ENCODE assay signal across 26 cellular contexts in genomic region chr1:230272557-230272956, GRCh38.
DNase-seq lines count a peak whose midpoint lies in the region; ATAC-seq and TF ChIP-seq lines count a peak whose summit lies in the region.
"Had no signal": no experiment of that assay in that cellular context is flagged by ENCODE, and none has a peak within 500 bp of the region (broad histone marks: within the 10 kb centered on the region; RNA-seq: fewer than 3 reads in every experiment).

No MANE protein-coding gene starts in this region.

- no peaks in the 10 kb centered on the region for H3K27me3 Mint-ChIP-seq in stimulated activated memory B cell treated with anti-CD40 and anti-IgM and Interleukin-4, amounts not matched to agents 10 μg/mL and 1 μg/mL and 100 μg/mL, for 72 hours
- H3K27me3 Mint-ChIP-seq: T-cell had no signal

- H3K9me3 ChIP-seq in Loucy (ENCODE audit: insufficient read depth, low read depth, low read length) (no peaks in the 10 kb centered on the region), ascending aorta (no peaks in the 10 kb centered on the region), SK-N-SH (no peaks in the 10 kb centered on the region)
- H3K9me3 ChIP-seq: colonic mucosa, MG63, ovary, Peyer's patch, upper lobe of right lung had no signal

- peaks cover 29% of the 10 kb centered on the region for H3K36me3 Mint-ChIP-seq in stimulated activated memory B cell treated with anti-CD40 and anti-IgM and Interleukin-4, amounts not matched to agents 10 μg/mL and 1 μg/mL and 100 μg/mL, for 72 hours

- H3K9ac ChIP-seq in Loucy (ENCODE audit: low read depth, low read length, poor library complexity, severe bottlenecking) (peak overlapping the region; percentile 87), SK-N-SH (no peak overlapping the region)

- intact Hi-C loops in ascending aorta (cut with DNase I): no loop called here

- peak; percentile 44 for DNase-seq in activated effector memory CD4-positive, alpha-beta T cell treated with anti-CD3 and anti-CD28 coated beads, Interleukin-2, amount 50 U/mL, for 16 hours
- DNase-seq in activated effector memory CD4-positive, alpha-beta T cell treated with Interleukin-2 at 50 U/mL for 16 hours: no peak
- DNase-seq in ascending aorta (ENCODE audit: low spot score in 2 of 2) (peak in 1 of 2 donors; percentile 56), G401 (ENCODE audit: low spot score) (no peak), SK-N-SH (no peak)
- DNase-seq in stimulated activated CD4-positive, alpha-beta T cell treated with anti-CD3 and anti-CD28 coated beads, Interleukin-4, amount 100 ng/mL, for 1 hour: no peak
- DNase-seq: activated CD4-positive, CD25-positive, alpha-beta regulatory T cell treated with anti-CD3 and anti-CD28 coated beads, Interleukin-2, amount 50 U/mL, for 72 hours; amniotic stem cell; C1 segment of cervical spinal cord; colonic mucosa; effector memory CD4-positive, alpha-beta T cell; glutamatergic neuron; left ventricle myocardium superior; MG63; NCI-H2029; NCI-H526 treated with DMSO at 0.1 percent for 48 hours; retina; stimulated activated CD4-positive, alpha-beta T cell treated with anti-CD3 and anti-CD28 coated beads, Interleukin-1b, Interleukin-23, amount 100 ng/mL, for 48 hours had no signal

- H3K4me1 Mint-ChIP-seq in stimulated activated memory B cell treated with anti-CD40 and anti-IgM and Interleukin-4, amounts not matched to agents 10 μg/mL and 1 μg/mL and 100 μg/mL, for 72 hours: peaks cover 35% of the 10 kb centered on the region

- H3K4me3 ChIP-seq in Loucy (ENCODE audit: low read length, poor library complexity, severe bottlenecking) (no peak overlapping the region), ascending aorta (no peak overlapping the region), SK-N-SH (ENCODE audit: low read depth in 2 of 2, low read length in 1 of 2) (no peak overlapping the region)
- H3K4me3 ChIP-seq: colonic mucosa, GM12878, MG63, ovary, Peyer's patch, upper lobe of right lung had no signal

- no peak for ATAC-seq in stimulated activated memory B cell treated with anti-CD40 and anti-IgM and Interleukin-4, amounts not matched to agents 10 μg/mL and 1 μg/mL and 100 μg/mL, for 72 hours
- ATAC-seq: GM12878, left ventricle myocardium superior, upper lobe of right lung had no signal

- H3K27ac ChIP-seq in ascending aorta: peak overlapping the region; percentile 81 to 83
- no peak overlapping the region; a peak in 1 of 4 replicates for H3K27ac ChIP-seq in SK-N-SH (ENCODE audit: low read depth in 2 of 2, low read length in 1 of 2)
- H3K27ac ChIP-seq: colonic mucosa, ovary, Peyer's patch, upper lobe of right lung had no signal

- in situ Hi-C loops in G401 (cut with HindIII; ENCODE audit: low sequenced_read_pairs): no loop called here

- no peak for TF ChIP-seq CTCF in Loucy (conservative IDR thresholded peaks at IDR 0.05; ENCODE audit: low read length)
- no peak for TF ChIP-seq CTCF in ascending aorta (IDR thresholded peaks at IDR 0.05)
- no peak for TF ChIP-seq CTCF in SK-N-SH (IDR thresholded peaks at IDR 0.05)

- H2AFZ ChIP-seq in Loucy (ENCODE audit: low read length): no peak overlapping the region
- H2AFZ ChIP-seq in SK-N-SH (ENCODE audit: low read depth): no peak overlapping the region

- H3K4me1 ChIP-seq in Loucy (ENCODE audit: insufficient read depth, low read length, poor library complexity, severe bottlenecking): peaks cover 84% of the 10 kb centered on the region
- H3K4me1 ChIP-seq in ascending aorta: peaks cover 8 to 35% of the 10 kb centered on the region in 2 donors
- H3K4me1 ChIP-seq in SK-N-SH (ENCODE audit: control insufficient read depth in 1 of 2, insufficient read depth in 2 of 2, low read depth in 1 of 2, low read length in 1 of 2): peaks cover 9 to 42% of the 10 kb centered on the region in 2 experiments; a peak in 3 of 4 replicates

- no peaks in the 10 kb centered on the region for H3K9me3 Mint-ChIP-seq in stimulated activated memory B cell treated with anti-CD40 and anti-IgM and Interleukin-4, amounts not matched to agents 10 μg/mL and 1 μg/mL and 100 μg/mL, for 72 hours
- H3K9me3 Mint-ChIP-seq: nephron, T-cell had no signal

- CTCF ChIA-PET in SK-N-SH (lab: Yijun Ruan, JAX): no interaction called here

- WGBS in SK-N-SH (ENCODE audit: low lambda C conversion rate): 93% methylated on average over 9 of the region's 9 CpGs

- no peaks in the 10 kb centered on the region for H3K27me3 ChIP-seq in Loucy (ENCODE audit: insufficient read depth, low read length, poor library complexity, severe bottlenecking)
- no peaks in the 10 kb centered on the region for H3K27me3 ChIP-seq in ascending aorta
- no peaks in the 10 kb centered on the region for H3K27me3 ChIP-seq in SK-N-SH (ENCODE audit: insufficient read depth)
- H3K27me3 ChIP-seq: colonic mucosa, MG63, ovary, Peyer's patch, upper lobe of right lung had no signal

- H3K4me2 ChIP-seq in Loucy (ENCODE audit: low read depth, low read length, poor library complexity, severe bottlenecking): peak overlapping the region; percentile 83
- no peak overlapping the region for H3K4me2 ChIP-seq in SK-N-SH

- TF ChIP-seq EP300 in SK-N-SH (IDR thresholded peaks at IDR 0.05; ENCODE audit: borderline replicate concordance in 1 of 2, low read depth in 1 of 2, low read length in 1 of 2): no peak

- no peak for TF ChIP-seq RAD21 in SK-N-SH (IDR thresholded peaks at IDR 0.05; ENCODE audit: low read length)

- H3K79me2 ChIP-seq in Loucy (ENCODE audit: insufficient read depth, low read length) (peaks cover 56% of the 10 kb centered on the region), SK-N-SH (ENCODE audit: insufficient read depth) (no peaks in the 10 kb centered on the region)

- H3K9me2 ChIP-seq in Loucy (replicated peaks; ENCODE audit: low read depth, low read length) (no peaks in the 10 kb centered on the region), SK-N-SH (no peaks in the 10 kb centered on the region)

- H4K20me1 ChIP-seq in Loucy (ENCODE audit: insufficient read depth, low read length, poor library complexity, severe bottlenecking) (no peaks in the 10 kb centered on the region), SK-N-SH (ENCODE audit: insufficient read depth) (no peaks in the 10 kb centered on the region)

- peak overlapping the region; percentile 54 for H3K27ac Mint-ChIP-seq in stimulated activated memory B cell treated with anti-CD40 and anti-IgM and Interleukin-4, amounts not matched to agents 10 μg/mL and 1 μg/mL and 100 μg/mL, for 72 hours
- H3K27ac Mint-ChIP-seq: nephron had no signal

- POLR2A ChIA-PET in SK-N-SH (lab: Yijun Ruan, JAX): no interaction called here

- peaks cover 31% of the 10 kb centered on the region for H3F3A ChIP-seq in Loucy (ENCODE audit: low read depth)
- H3F3A ChIP-seq in SK-N-SH (replicated peaks; ENCODE audit: insufficient read depth): peaks cover 20% of the 10 kb centered on the region

- H3K36me3 ChIP-seq in Loucy (ENCODE audit: insufficient read depth, low read length) (peaks cover 66% of the 10 kb centered on the region; the same call in 1 of the 2 replicates), ascending aorta (peaks cover 18 to 23% of the 10 kb centered on the region in 2 donors), SK-N-SH (replicated peaks in 1 of 2; ENCODE audit: control insufficient read depth in 1 of 2, insufficient read depth in 2 of 2, low read length in 1 of 2) (peaks cover 28 to 45% of the 10 kb centered on the region in 2 experiments)
- H3K36me3 ChIP-seq: colonic mucosa, ovary had no signal

- no peak overlapping the region for H3K4me3 Mint-ChIP-seq in stimulated activated memory B cell treated with anti-CD40 and anti-IgM and Interleukin-4, amounts not matched to agents 10 μg/mL and 1 μg/mL and 100 μg/mL, for 72 hours
- H3K4me3 Mint-ChIP-seq: nephron had no signal

TF ChIP-seq in SK-N-SH, 30 proteins besides CTCF, POLR2A, EP300 and RAD21 (continues in another document):
- TF ChIP-seq NRF1 (IDR thresholded peaks at IDR 0.05; ENCODE audit: low read depth, low read length): no peak
- no peak for TF ChIP-seq EZH2phosphoT487 (IDR thresholded peaks at IDR 0.05; ENCODE audit: borderline replicate concordance, low read depth)
- TF ChIP-seq MEF2A (IDR thresholded peaks at IDR 0.05; ENCODE audit: borderline replicate concordance, low read depth): no peak
- no peak for TF ChIP-seq FOSL2 (IDR thresholded peaks at IDR 0.05; ENCODE audit: borderline replicate concordance, low read depth)
- no peak for TF ChIP-seq ZBTB33 (IDR thresholded peaks at IDR 0.05; ENCODE audit: borderline replicate concordance, low read depth)

Comparison
In these comparisons a context has a peak if more than half of its experiments do, and no peak if none do; other contexts are left out.
1. H3K27ac ChIP-seq: peak in ascending aorta (2 of 2); none in SK-N-SH (0 of 2).